Comparison of ENCODE assay signal across 7 cellular contexts in genomic region chr1:77811589-77811988, GRCh38. TPM values are rescaled to one million over a fixed set of nuclear protein-coding genes. Genes with fewer than 3 reads are reported as not detected.
A peak's percentile ranks its signal among the peaks of the same experiment; 100 is the strongest.
DNase-seq lines count a peak whose midpoint lies in the region; ATAC-seq and TF ChIP-seq lines count a peak whose summit lies in the region.
"Not testable (repeated sequence)": the region's sequence is repeated elsewhere in the genome, so short reads cannot be mapped to it uniquely, and the experiment has no call there.

No MANE protein-coding gene starts in this region.

- CTCF ChIA-PET in T-cell (lab: Charles Lee) = not testable (repeated sequence)

- intact Hi-C loops in left lung (cut with DNase I); sciatic nerve (cut with DNase I): not testable (repeated sequence)

- H3K36me3 ChIP-seq in left lung = peaks cover 0 to 71% of the 10 kb centered on the region in 2 donors

- H3K27ac ChIP-seq in foreskin keratinocyte, left lung: not testable (repeated sequence)

- not testable (repeated sequence) for H3K4me3 ChIP-seq in left lung

- H3K36me3 Mint-ChIP-seq in T-cell = peaks cover 52% of the 10 kb centered on the region
- H3K36me3 Mint-ChIP-seq in activated T-helper 17 cell treated with anti-CD3 and anti-CD28 coated beads, Interleukin-2, amount 50 U/mL, for 72 hours (ENCODE audit: low read depth) = peaks cover 76% of the 10 kb centered on the region

- not testable (repeated sequence) for H3K4me1 ChIP-seq in foreskin keratinocyte, left lung

- POLR2A ChIA-PET in T-cell (lab: Charles Lee) = not testable (repeated sequence)

- not testable (repeated sequence) for H3K27ac Mint-ChIP-seq in T-cell; activated T-helper 17 cell treated with anti-CD3 and anti-CD28 coated beads, Interleukin-2, amount 50 U/mL, for 72 hours

- not testable (repeated sequence) for DNase-seq in T-cell; foreskin keratinocyte; left lung; sciatic nerve (ENCODE audit: low spot score)

- H3K27me3 ChIP-seq in foreskin keratinocyte, left lung: not testable (repeated sequence)

- H3K9me3 Mint-ChIP-seq in T-cell; activated T-helper 17 cell treated with anti-CD3 and anti-CD28 coated beads, Interleukin-2, amount 50 U/mL, for 72 hours: not testable (repeated sequence)

- not testable (repeated sequence) for H3K4me3 Mint-ChIP-seq in T-cell; activated T-helper 17 cell treated with anti-CD3 and anti-CD28 coated beads, Interleukin-2, amount 50 U/mL, for 72 hours

- TF ChIP-seq CTCF in foreskin keratinocyte (conservative IDR thresholded peaks at IDR 0.05); left lung (IDR thresholded peaks at IDR 0.05): not testable (repeated sequence)

- not testable (repeated sequence) for H3K4me1 Mint-ChIP-seq in T-cell; activated T-helper 17 cell treated with anti-CD3 and anti-CD28 coated beads, Interleukin-2, amount 50 U/mL, for 72 hours

- H3K9me3 ChIP-seq in left lung = not testable (repeated sequence)

- ATAC-seq in GM18907 (IDR thresholded peaks at IDR 0.05; ENCODE audit: unreplicated experiment) = peak; percentile 45
- peak; percentile 47 for ATAC-seq in HG02798 (IDR thresholded peaks at IDR 0.05; ENCODE audit: poor library complexity, unreplicated experiment)
- ATAC-seq in T-cell (replicated peaks in 1 of 4) = peak; percentile 23 to 60 (median 49)
- ATAC-seq in activated T-helper 17 cell treated with anti-CD3 and anti-CD28 coated beads, Interleukin-2, amount 50 U/mL, for 72 hours (replicated peaks) = peak; percentile 62
- peak; percentile 67 for ATAC-seq in foreskin keratinocyte
- peak; percentile 25 for ATAC-seq in left lung
- ATAC-seq in sciatic nerve = peak; percentile 47

- H3K27me3 Mint-ChIP-seq in T-cell; activated T-helper 17 cell treated with anti-CD3 and anti-CD28 coated beads, Interleukin-2, amount 50 U/mL, for 72 hours: not testable (repeated sequence)

RNA-seq across cellular contexts. Expression of gene MIGA1, which starts 32.1 kb away (rescaled TPM):
- total RNA-seq in T-cell (10 to 100 TPM; 14.9 to 17.7 (median 16.1) TPM), foreskin keratinocyte (9.1 and 11.1 TPM in 2 replicates), left lung (10 to 100 TPM; 15.5 to 16.4 TPM), sciatic nerve (29.4 TPM)
- total RNA-seq in activated T-helper 17 cell treated with anti-CD3 and anti-CD28 coated beads, Interleukin-2, amount 50 U/mL, for 72 hours = 10 to 100 TPM in 1 of 2 donors, 1 to 10 TPM in 1; 9.5 to 13.9 TPM
- 1.7 TPM in 2 replicates for polyA plus RNA-seq in foreskin keratinocyte

RNA-seq across cellular contexts. Expression of gene USP33, which starts 51.9 kb away (rescaled TPM):
- total RNA-seq in T-cell (10 to 100 TPM; 65.3 to 88.8 (median 76.3) TPM), foreskin keratinocyte (43.7 and 44.6 TPM in 2 replicates), left lung (10 to 100 TPM; 50.5 to 59.5 TPM), sciatic nerve (87.1 TPM)
- 10 to 100 TPM; 37.9 to 43.1 TPM for total RNA-seq in activated T-helper 17 cell treated with anti-CD3 and anti-CD28 coated beads, Interleukin-2, amount 50 U/mL, for 72 hours
- 14.1 and 16.8 TPM in 2 replicates for polyA plus RNA-seq in foreskin keratinocyte
